ENCODE assay signal across 12 cellular contexts in genomic region chr15:96416218-96416933, GRCh38.
DNase-seq lines count a peak whose midpoint lies in the region; ATAC-seq and TF ChIP-seq lines count a peak whose summit lies in the region.
"Had no signal": no experiment of that assay in that cellular context is flagged by ENCODE, and none has a peak within 500 bp of the region (broad histone marks: within the 10 kb centered on the region; RNA-seq: fewer than 3 reads in every experiment).

No MANE protein-coding gene starts in this region.

- no peaks in the 10 kb centered on the region for H3K9me2 ChIP-seq in hepatocyte (replicated peaks; ENCODE audit: insufficient read depth)

- H3K27me3 ChIP-seq in A673 (replicated peaks; ENCODE audit: insufficient read depth, low read depth, low read length, poor library complexity) (no peaks in the 10 kb centered on the region), hepatocyte (peaks cover 99% of the 10 kb centered on the region), parathyroid adenoma (ENCODE audit: control insufficient read depth, insufficient read depth, low read length) (peaks cover 23% of the 10 kb centered on the region)

- H3K4me2 ChIP-seq in hepatocyte, result peak overlapping the region; percentile 82
- H3K4me2 ChIP-seq in parathyroid adenoma (ENCODE audit: low read length), result peak overlapping the region; percentile 42

- DNase-seq in A673 (ENCODE audit: low spot score) (no peak), SK-N-MC (ENCODE audit: low read depth, low spot score) (no peak), hepatocyte (ENCODE audit: low spot score) (no peak), NCI-H2029 treated with DMSO at 0.1 percent for 48 hours (lab: John Stamatoyannopoulos, UW) (no peak), lower leg skin (ENCODE audit: low spot score in 2 of 2) (no peak), germinal center (ENCODE audit: low spot score) (no peak)
- DNase-seq: activated effector memory CD4-positive, alpha-beta T cell treated with Interleukin-2 at 50 U/mL for 16 hours; GOT3; NCI-H748 treated with DMSO at 0.1 percent for 48 hours had no signal

- H3K27ac ChIP-seq in A673 (ENCODE audit: low read depth, low read length, poor library complexity, severe bottlenecking) (peak overlapping the region; percentile 53), SK-N-MC (no peak overlapping the region), hepatocyte (no peak overlapping the region), parathyroid adenoma (no peak overlapping the region)

- 2% methylated on average over 34 of the region's 58 CpGs for WGBS in hepatocyte (ENCODE audit: low lambda C conversion rate, missing lambda C conversion rate)
- WGBS in lower leg skin, 2 donors, result 4 to 7% methylated on average over 35 to 46 of the region's 58 CpGs

- H3K36me3 ChIP-seq in A673 (ENCODE audit: insufficient read depth, low read length, poor library complexity, severe bottlenecking) (no peaks in the 10 kb centered on the region), SK-N-MC (ENCODE audit: insufficient read depth, low read length) (no peaks in the 10 kb centered on the region), hepatocyte (replicated peaks; ENCODE audit: insufficient read depth, low read depth) (no peaks in the 10 kb centered on the region), parathyroid adenoma (ENCODE audit: control insufficient read depth, insufficient read depth, low read length) (no peaks in the 10 kb centered on the region)

- TF ChIP-seq CTCF in A673 (conservative IDR thresholded peaks at IDR 0.05; ENCODE audit: low read depth, low read length) (no peak), hepatocyte (IDR thresholded peaks at IDR 0.05; ENCODE audit: poor library complexity) (no peak), parathyroid adenoma (IDR thresholded peaks at IDR 0.05) (no peak), lower leg skin (IDR thresholded peaks at IDR 0.05) (no peak)

- CTCF ChIA-PET in A673 (lab: Charles Lee), result no interaction called here

- H3K4me3 ChIP-seq in A673 (ENCODE audit: low read depth, low read length, poor library complexity, severe bottlenecking) (peak overlapping the region; percentile 50), SK-N-MC (peak overlapping the region; percentile 77), hepatocyte (peak overlapping the region; percentile 20), parathyroid adenoma (ENCODE audit: low read depth, low read length) (no peak overlapping the region), lower leg skin (ENCODE audit: low read depth, poor library complexity, severe bottlenecking) (no peak overlapping the region)

- peaks cover 34% of the 10 kb centered on the region for H3K4me1 ChIP-seq in A673 (ENCODE audit: insufficient read depth, low read length, poor library complexity, severe bottlenecking)
- peaks cover 13% of the 10 kb centered on the region for H3K4me1 ChIP-seq in hepatocyte (ENCODE audit: insufficient read depth)
- no peaks in the 10 kb centered on the region for H3K4me1 ChIP-seq in parathyroid adenoma

- intact Hi-C loops in A673 (cut with micrococcal nuclease; ENCODE audit: unreplicated experiment), result loop anchor here (5.0 kb wide), 1 partner anchor 59 kb away; no protein-coding TSS in a partner anchor
- intact Hi-C loops in lower leg skin (cut with DNase I; ENCODE audit: low total_unique reads), result no loop called here

- H3K9ac ChIP-seq in SK-N-MC (ENCODE audit: insufficient read length), result no peak overlapping the region
- no peak overlapping the region for H3K9ac ChIP-seq in parathyroid adenoma

- POLR2A ChIA-PET in A673 (lab: Charles Lee; ENCODE audit: low non-redundant PET), result no interaction called here

- TF ChIP-seq POLR2A in lower leg skin (IDR thresholded peaks at IDR 0.05), result no peak

- peak overlapping the region; percentile 56 for H2AFZ ChIP-seq in hepatocyte
- no peak overlapping the region for H2AFZ ChIP-seq in parathyroid adenoma

- H3K9me3 ChIP-seq in A673 (ENCODE audit: low read depth, low read length, poor library complexity, severe bottlenecking), result no peaks in the 10 kb centered on the region
- no peaks in the 10 kb centered on the region for H3K9me3 ChIP-seq in SK-N-MC (ENCODE audit: low read depth, low read length)
- no peaks in the 10 kb centered on the region for H3K9me3 ChIP-seq in hepatocyte (ENCODE audit: low read depth)
- H3K9me3 ChIP-seq in parathyroid adenoma (ENCODE audit: control insufficient read depth, low read length), result no peaks in the 10 kb centered on the region

- BruUV-seq in A673 (replicated peaks; lab: Mats Ljungman, UMichigan), result no TSS peak

- H4K20me1 ChIP-seq in hepatocyte (ENCODE audit: insufficient read depth, poor library complexity, severe bottlenecking), result no peaks in the 10 kb centered on the region

- H3K79me2 ChIP-seq in hepatocyte (no peaks in the 10 kb centered on the region), parathyroid adenoma (no peaks in the 10 kb centered on the region)

- no peak for ATAC-seq in HG03432 (IDR thresholded peaks at IDR 0.05; ENCODE audit: unreplicated experiment)
- ATAC-seq: SK-N-SH treated with all-trans-retinoic acid at 6 μM for 48 hours had no signal

Comparison
In these comparisons a context has a peak if more than half of its experiments do, and no peak if none do; other contexts are left out.
1. H3K4me3 ChIP-seq: peak in A673 (single experiment), SK-N-MC (single experiment) and hepatocyte (single experiment); none in parathyroid adenoma (single experiment) and lower leg skin (single experiment).